In genomic region chr9:121662896-121663580, GRCh38 we compare ENCODE assay signal across 22 cellular contexts. TPM values are rescaled to one million over a fixed set of nuclear protein-coding genes. Genes with fewer than 3 reads are reported as not detected.
DNase-seq lines count a peak whose midpoint lies in the region; ATAC-seq, FAIRE-seq and TF ChIP-seq lines count a peak whose summit lies in the region.
"Had no signal": no experiment of that assay in that cellular context is flagged by ENCODE, and none has a peak within 500 bp of the region (broad histone marks: within the 10 kb centered on the region; RNA-seq: fewer than 3 reads in every experiment).

No MANE protein-coding gene starts in this region.

- H3F3A ChIP-seq in GM23338 (replicated peaks; ENCODE audit: low read depth), result no peaks in the 10 kb centered on the region

- H2BK120ac ChIP-seq in H1 (replicated peaks; ENCODE audit: low read depth, low read length) (no peak overlapping the region), mesendoderm (ENCODE audit: low read depth, low read length) (no peak overlapping the region)

- 0 out of 2 replicates have a peak, but pooled peaks cover 1% of the 10 kb centered on the region for H3K23me2 ChIP-seq in H1 (ENCODE audit: low read depth, low read length)

- no peak overlapping the region for H3K9ac ChIP-seq in H1 (replicated peaks in 1 of 4; ENCODE audit: extremely low read depth in 1 of 4, low read depth in 3 of 4, low read length in 3 of 4)
- H3K9ac ChIP-seq in mesendoderm (ENCODE audit: low read length), result peak overlapping the region; percentile 18

- H4K8ac ChIP-seq in H1 (ENCODE audit: extremely low read depth, insufficient read depth, low read length) (no peak overlapping the region; the same call in 1 of the 2 replicates), mesendoderm (ENCODE audit: low read depth, low read length) (no peak overlapping the region)

- H3K14ac ChIP-seq in H1 (ENCODE audit: insufficient read length), result no peak overlapping the region

- intact Hi-C loops in gastrocnemius medialis (cut with DNase I; ENCODE audit: low total_unique reads), result no loop called here

- H3K27me3 Mint-ChIP-seq in GM23338 (ENCODE audit: insufficient read depth, low read depth, poor library complexity), result peaks cover 1% of the 10 kb centered on the region

- H3K4me3 Mint-ChIP-seq in GM23338, result no peak overlapping the region
- H3K4me3 Mint-ChIP-seq: activated naive CD8-positive, alpha-beta T cell treated with anti-CD3 and anti-CD28 coated beads, Interleukin-2, amount 10 ng/mL, durations not matched to agents 7 days and 5 days; CD8-positive, alpha-beta T cell; natural killer cell had no signal

- H2BK20ac ChIP-seq in H1 (ENCODE audit: low read length), result no peak overlapping the region

- H3K9me3 ChIP-seq in H1 (ENCODE audit: insufficient read depth in 2 of 2, low read depth in 1 of 2, low read length in 1 of 2) (no peaks in the 10 kb centered on the region), gastrocnemius medialis (no peaks in the 10 kb centered on the region)
- H3K9me3 ChIP-seq: thoracic aorta had no signal

- H4K5ac ChIP-seq in H1 (ENCODE audit: insufficient read length, low read depth, low read length) (no peak overlapping the region), mesendoderm (ENCODE audit: low read length) (no peak overlapping the region)

- peaks cover 34% of the 10 kb centered on the region for H4K20me1 ChIP-seq in GM23338 (replicated peaks; ENCODE audit: insufficient read depth)
- H4K20me1 ChIP-seq in H1 (replicated peaks in 1 of 2; ENCODE audit: control insufficient read depth in 1 of 2, insufficient read depth in 2 of 2, low read length in 2 of 2), result peaks cover 6 to 24% of the 10 kb centered on the region in 2 experiments

- H3K4me1 Mint-ChIP-seq in GM23338, result peaks cover 30% of the 10 kb centered on the region
- H3K4me1 Mint-ChIP-seq: activated naive CD8-positive, alpha-beta T cell treated with anti-CD3 and anti-CD28 coated beads, Interleukin-2, amount 10 ng/mL, durations not matched to agents 7 days and 5 days; natural killer cell had no signal

- H3K4me2 ChIP-seq in GM23338 (no peak overlapping the region), H1 (ENCODE audit: insufficient read depth in 1 of 2, low read depth in 2 of 2, low read length in 2 of 2) (0 out of 4 replicates have a peak overlapping the region, but pooled peaks of 1 of the 2 experiments have one; percentile 27), mesendoderm (ENCODE audit: low read length) (no peak overlapping the region)

- H3K18ac ChIP-seq in H1 (ENCODE audit: extremely low read depth, low read length) (no peak overlapping the region), mesendoderm (ENCODE audit: low read length) (no peak overlapping the region)

- CTCF ChIA-PET in H1 (lab: Charles Lee; ENCODE audit: partially characterized antibody), result interaction anchor here (0.7 to 7.9 kb wide), 14 partner anchors 10 to 117 kb away, joined by 3 to 56 read pairs (median 4); no protein-coding TSS in a partner anchor

- TF ChIP-seq CTCF in GM23338 (conservative IDR thresholded peaks at IDR 0.05; ENCODE audit: low read depth in 2 of 2) (no peak), H1 (IDR thresholded peaks at IDR 0.05; ENCODE audit: control extremely low read depth in 1 of 3, insufficient read depth in 1 of 3, low read depth in 1 of 3, low read length in 3 of 3) (no peak), gastrocnemius medialis (IDR thresholded peaks at IDR 0.05 in 4 of 5, conservative IDR thresholded peaks at IDR 0.05 in 1 of 5) (no peak)

- no peak overlapping the region for H3K4ac ChIP-seq in H1 (replicated peaks; ENCODE audit: insufficient read length, low read depth, low read length)
- no peak overlapping the region for H3K4ac ChIP-seq in mesendoderm (ENCODE audit: low read depth, low read length)

- peaks cover 18% of the 10 kb centered on the region; the same call in 1 of the 2 replicates for H3K4me1 ChIP-seq in GM23338 (ENCODE audit: insufficient read depth)
- peaks cover 0 to 7% (median 1%) of the 10 kb centered on the region in 4 experiments; a peak in 2 of 7 replicates for H3K4me1 ChIP-seq in H1 (replicated peaks in 1 of 4; ENCODE audit: control insufficient read depth in 3 of 4, insufficient read depth in 4 of 4, low read length in 3 of 4)
- H3K4me1 ChIP-seq in mesendoderm (ENCODE audit: control insufficient read depth, low read depth, low read length), result peaks cover 13% of the 10 kb centered on the region
- peaks cover 40 to 43% of the 10 kb centered on the region in 2 donors for H3K4me1 ChIP-seq in gastrocnemius medialis
- H3K4me1 ChIP-seq: foreskin keratinocyte had no signal

- no peak overlapping the region for H2BK12ac ChIP-seq in H1 (ENCODE audit: low read depth, low read length)

- H3K79me2 ChIP-seq in GM23338 (replicated peaks; ENCODE audit: insufficient read depth) (peaks cover 17% of the 10 kb centered on the region; the same call in 1 of the 2 replicates), H1 (ENCODE audit: control insufficient read depth in 1 of 2, insufficient read depth in 2 of 2, low read length in 2 of 2) (peaks cover 0 to 6% of the 10 kb centered on the region in 2 experiments; a peak in 1 of 4 replicates), mesendoderm (ENCODE audit: control insufficient read depth, insufficient read depth, low read length) (peaks cover 15% of the 10 kb centered on the region)

- no peak for DNase-seq in GM23338 (ENCODE audit: low spot score)
- no peak for DNase-seq in H1 (ENCODE audit: low read depth in 1 of 2, low spot score in 2 of 2)
- DNase-seq in mesendoderm, result peak; percentile 91
- DNase-seq in gastrocnemius medialis, result no peak
- no peak for DNase-seq in OCI-M1 (lab: John Stamatoyannopoulos, UW)
- DNase-seq in Ammon's horn (ENCODE audit: low spot score), result no peak
- no peak for DNase-seq in stimulated activated CD4-positive, alpha-beta T cell treated with anti-CD3 and anti-CD28 coated beads, Interleukin-2, amount 100 ng/mL, for 48 hours
- DNase-seq: activated CD8-positive, alpha-beta memory T cell treated with anti-CD3 and anti-CD28 coated beads, Interleukin-2, amount 50 U/mL, for 48 hours; activated naive CD8-positive, alpha-beta T cell treated with anti-CD3 and anti-CD28 coated beads, Interleukin-2, amount 10 ng/mL, durations not matched to agents 7 days and 5 days; brain microvascular endothelial cell; CD8-positive, alpha-beta T cell; foreskin keratinocyte; GF-D8; hypothalamus; IMR-90; mesenchymal stem cell; natural killer cell; NCI-H1436; NCI-H774; stimulated activated CD4-positive, alpha-beta T cell treated with anti-CD3 and anti-CD28 coated beads, Interleukin-15, amount 100 ng/mL, for 24 hours had no signal

- no peaks in the 10 kb centered on the region for H3K27me3 ChIP-seq in GM23338 (ENCODE audit: insufficient read depth)
- no peaks in the 10 kb centered on the region; a peak in 1 of 7 replicates for H3K27me3 ChIP-seq in H1 (replicated peaks in 1 of 4; ENCODE audit: control insufficient read depth in 3 of 4, extremely low read depth in 1 of 4, insufficient read depth in 3 of 4, low read length in 3 of 4)
- H3K27me3 ChIP-seq in mesendoderm (ENCODE audit: insufficient read depth, low read length, poor library complexity), result no peaks in the 10 kb centered on the region
- no peaks in the 10 kb centered on the region for H3K27me3 ChIP-seq in gastrocnemius medialis

- H3K23ac ChIP-seq in H1 (ENCODE audit: insufficient read length) (peak overlapping the region; percentile 43), mesendoderm (ENCODE audit: low read length) (no peak overlapping the region)

- H2AK5ac ChIP-seq in H1 (ENCODE audit: low read depth, low read length) (no peak overlapping the region), mesendoderm (ENCODE audit: low read length) (no peak overlapping the region)

- 74% methylated on average over 11 of the region's 11 CpGs; no CpG with 5 or more reads in 1 of the 2 experiments for WGBS in H1 (ENCODE audit: extremely low coverage in 1 of 2, insufficient coverage in 1 of 2, insufficient read length in 1 of 2, insufficient replicate concordance in 2 of 2, low coverage in 1 of 2, low lambda C conversion rate in 2 of 2, missing lambda C conversion rate in 1 of 2), 2 experiments
- no CpG with 5 or more reads among the region's 11 CpGs for WGBS in mesendoderm (ENCODE audit: extremely low coverage, insufficient coverage, low lambda C conversion rate)

- POLR2A ChIA-PET in H1 (lab: Charles Lee; ENCODE audit: partially characterized antibody), result interaction anchor here (0.9 kb wide), 1 partner anchor 11 kb away, joined by 3 read pairs; no protein-coding TSS in a partner anchor

- H3K27ac ChIP-seq in GM23338 (ENCODE audit: low read depth) (no peak overlapping the region), H1 (ENCODE audit: low read depth, low read length) (no peak overlapping the region), mesendoderm (ENCODE audit: low read depth, low read length) (no peak overlapping the region), gastrocnemius medialis (peak overlapping the region; percentile 44 to 61 (median 53))
- H3K27ac ChIP-seq: brain microvascular endothelial cell, foreskin keratinocyte, thoracic aorta had no signal

- ATAC-seq in GM23338, result peak; percentile 62
- no peak for ATAC-seq in gastrocnemius medialis
- ATAC-seq in HG02852 (IDR thresholded peaks at IDR 0.05; ENCODE audit: unreplicated experiment), result no peak
- ATAC-seq: CD8-positive, alpha-beta T cell; foreskin keratinocyte; natural killer cell had no signal

- H3K4me3 ChIP-seq in GM23338 (no peak overlapping the region), H1 (ENCODE audit: extremely low read depth in 1 of 4, insufficient read depth in 2 of 4, low read depth in 3 of 4, low read length in 4 of 4) (no peak overlapping the region), mesendoderm (ENCODE audit: low read length) (no peak overlapping the region), gastrocnemius medialis (no peak overlapping the region)
- H3K4me3 ChIP-seq: thoracic aorta had no signal

- H4K91ac ChIP-seq in H1 (replicated peaks; ENCODE audit: insufficient read length, low read length), result no peak overlapping the region

- peaks cover 13% of the 10 kb centered on the region; the same call in 1 of the 3 replicates for H3K36me3 Mint-ChIP-seq in GM23338 (ENCODE audit: low read depth)
- H3K36me3 Mint-ChIP-seq: activated naive CD8-positive, alpha-beta T cell treated with anti-CD3 and anti-CD28 coated beads, Interleukin-2, amount 10 ng/mL, durations not matched to agents 7 days and 5 days; CD8-positive, alpha-beta T cell; natural killer cell had no signal

- no peaks in the 10 kb centered on the region for H3K36me3 ChIP-seq in GM23338 (ENCODE audit: insufficient read depth)
- no peaks in the 10 kb centered on the region for H3K36me3 ChIP-seq in H1 (ENCODE audit: control insufficient read depth in 2 of 4, insufficient read depth in 4 of 4, low read length in 3 of 4)
- H3K36me3 ChIP-seq in mesendoderm (ENCODE audit: control insufficient read depth, insufficient read depth, low read length), result no peaks in the 10 kb centered on the region
- no peaks in the 10 kb centered on the region for H3K36me3 ChIP-seq in gastrocnemius medialis
- H3K36me3 ChIP-seq: brain microvascular endothelial cell, thoracic aorta had no signal

- no peak for TF ChIP-seq EP300 in H1 (IDR thresholded peaks at IDR 0.05; ENCODE audit: borderline replicate concordance in 1 of 2, low read depth in 2 of 2, low read length in 2 of 2)

- H2AFZ ChIP-seq in GM23338 (no peak overlapping the region), H1 (ENCODE audit: low read length) (no peak overlapping the region)

- TF ChIP-seq POLR2A in H1 (IDR thresholded peaks at IDR 0.05; ENCODE audit: control extremely low read depth in 1 of 2, low read depth in 2 of 2, low read length in 2 of 2) (no peak), gastrocnemius medialis (IDR thresholded peaks at IDR 0.05) (no peak)

- no peaks in the 10 kb centered on the region; the same call in 2 of the 3 replicates for H3K9me3 Mint-ChIP-seq in GM23338
- H3K9me3 Mint-ChIP-seq: activated naive CD8-positive, alpha-beta T cell treated with anti-CD3 and anti-CD28 coated beads, Interleukin-2, amount 10 ng/mL, durations not matched to agents 7 days and 5 days; CD8-positive, alpha-beta T cell; natural killer cell had no signal

- peaks cover 7% of the 10 kb centered on the region for H3K79me1 ChIP-seq in H1 (ENCODE audit: low read depth, low read length)
- peaks cover 18% of the 10 kb centered on the region for H3K79me1 ChIP-seq in mesendoderm (ENCODE audit: low read length)

- no peak overlapping the region for H2BK5ac ChIP-seq in H1 (ENCODE audit: low read depth, low read length)
- H2BK5ac ChIP-seq in mesendoderm (ENCODE audit: low read length), result peak overlapping the region; percentile 5

- H2BK15ac ChIP-seq in H1 (ENCODE audit: low read length) (no peak overlapping the region), mesendoderm (replicated peaks; ENCODE audit: low read depth) (no peak overlapping the region)

- no peak for TF ChIP-seq RAD21 in H1 (IDR thresholded peaks at IDR 0.05 in 1 of 2, conservative IDR thresholded peaks at IDR 0.05 in 1 of 2; ENCODE audit: low read depth in 2 of 2, low read length in 2 of 2)

- H3K56ac ChIP-seq in H1 (replicated peaks; ENCODE audit: insufficient read length, low read depth, low read length), result no peak overlapping the region
- peak overlapping the region; percentile 36 for H3K56ac ChIP-seq in mesendoderm (ENCODE audit: low read length)

- H3K27ac Mint-ChIP-seq in GM23338, result no peak overlapping the region
- H3K27ac Mint-ChIP-seq: activated naive CD8-positive, alpha-beta T cell treated with anti-CD3 and anti-CD28 coated beads, Interleukin-2, amount 10 ng/mL, durations not matched to agents 7 days and 5 days; CD8-positive, alpha-beta T cell; natural killer cell had no signal

- in situ Hi-C loops in gastrocnemius medialis (cut with MboI; ENCODE audit: low sequenced_read_pairs in 4 of 4), result no loop called here

- no peak for FAIRE-seq in H1 (lab: Jason Lieb, UNC)

- H3K9me2 ChIP-seq in GM23338 (ENCODE audit: insufficient read depth), result no peaks in the 10 kb centered on the region

RNA-seq across cellular contexts. Expression of gene DAB2IP, which starts 11.6 kb away (rescaled TPM):
- total RNA-seq in GM23338 (2014; rRNA removed; shearing (Covaris generic)), result 35.1 and 42.8 TPM in 2 replicates
- 8.9 and 11.4 TPM in 2 replicates for polyA plus RNA-seq in GM23338 (2016; fragmentation: Nextera tagmentation; extraction: Ambion mirVana)
- 39.5 and 41.4 TPM in 2 replicates for total RNA-seq in H1 (2021; fragmentation: NEBNext Ultra II Directional; extraction: Animal tissue kit (Norgen Biotek cat#: 25700))
- 19.7 and 28.0 TPM in 2 replicates for polyA plus RNA-seq in H1 (2011; rRNA removed)
- polyA plus RNA-seq in H1 (2011; cell fraction: cytosol; rRNA removed), result 23.7 TPM
- polyA plus RNA-seq in H1 (2011; cell fraction: nucleus; rRNA removed), result 50.0 TPM
- polyA plus RNA-seq in H1 (2012, experiment 1 of 2), result 23.2 to 24.5 TPM (median 23.7 TPM) in 4 replicates
- polyA plus RNA-seq in H1 (2012, experiment 2 of 2), result 20.4 TPM
- polyA plus RNA-seq in H1 (2013, experiment 1 of 2), result 15.8 TPM
- 15.8 TPM for polyA plus RNA-seq in H1 (2013, experiment 2 of 2)
- polyA minus RNA-seq in H1 (2011; rRNA and poly(A)+ RNA removed), result 38.5 and 60.7 TPM in 2 replicates
- 25.3 TPM for polyA minus RNA-seq in H1 (2011; cell fraction: cytosol; rRNA and poly(A)+ RNA removed)
- polyA minus RNA-seq in H1 (2011; cell fraction: nucleus; rRNA and poly(A)+ RNA removed), result 30.7 TPM
- polyA plus RNA-seq in mesendoderm (2013, experiment 1 of 2), result 21.8 TPM
- 21.4 TPM for polyA plus RNA-seq in mesendoderm (2013, experiment 2 of 2)
- 10 to 100 TPM; 22.7 to 68.2 (median 37.4) TPM for total RNA-seq in gastrocnemius medialis

Comparison
In these comparisons a context has a peak if more than half of its experiments do, and no peak if none do; other contexts are left out.
1. H3K27ac ChIP-seq: peak in gastrocnemius medialis (4 of 4); none in GM23338 (single experiment), H1 (single experiment) and mesendoderm (single experiment).